ENCODE assay signal across 20 cellular contexts in the genomic region with DNA sequence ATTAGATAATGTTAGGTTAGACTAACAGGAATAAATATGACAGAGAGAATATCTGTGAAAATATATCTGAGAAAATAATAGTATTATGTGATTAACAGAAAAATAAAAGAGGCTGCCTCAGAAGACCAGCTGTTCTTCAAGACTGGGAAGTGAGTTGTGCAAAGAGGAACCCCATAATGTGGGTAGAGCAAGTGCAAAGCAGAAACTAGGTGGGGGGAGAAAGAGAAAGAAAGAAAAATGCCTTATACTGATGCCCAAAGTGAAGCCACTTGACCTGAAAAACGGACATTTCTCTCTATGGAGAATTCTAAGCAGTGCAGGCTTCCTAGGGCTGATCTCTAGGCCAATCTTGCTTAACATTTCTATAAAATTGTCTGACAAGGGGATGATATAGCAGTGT.
"Had no signal": no experiment of that assay in that cellular context is flagged by ENCODE, and none has a peak within 500 bp of the region (broad histone marks: within the 10 kb centered on the region; RNA-seq: fewer than 3 reads in every experiment).

No MANE protein-coding gene starts in this region.

- H3K27me3 ChIP-seq: gastrocnemius medialis, sigmoid colon, testis, tibial nerve, upper lobe of right lung, vagina had no signal

- H3K4me1 ChIP-seq: esophagus muscularis mucosa, gastrocnemius medialis, parathyroid adenoma, prostate gland, sigmoid colon, testis, tibial nerve, vagina had no signal

- H3K36me3 ChIP-seq: esophagus muscularis mucosa, gastrocnemius medialis, prostate gland, sigmoid colon, tibial nerve, upper lobe of right lung, vagina had no signal

- H3K27ac ChIP-seq: epithelial cell of prostate, esophagus muscularis mucosa, gastrocnemius medialis, parathyroid adenoma, prostate gland, sigmoid colon, skin epidermis, testis, tibial nerve, upper lobe of right lung, vagina had no signal

- H3K4me3 ChIP-seq: esophagus muscularis mucosa, gastrocnemius medialis, prostate gland, sigmoid colon, skin epidermis, testis, tibial nerve, upper lobe of right lung, vagina had no signal

- ATAC-seq: effector memory CD8-positive, alpha-beta T cell; gastrocnemius medialis; naive thymus-derived CD4-positive, alpha-beta T cell; stimulated activated naive B cell treated with anti-CD40 and anti-IgM and Interleukin-4, amounts not matched to agents 10 μg/mL and 1 μg/mL and 100 μg/mL, for 72 hours; stimulated activated naive CD8-positive, alpha-beta T cell treated with anti-CD3 and anti-CD28 coated beads, Interleukin-15, amount 100 ng/mL, for 72 hours; upper lobe of right lung had no signal

- H3K9ac ChIP-seq: parathyroid adenoma had no signal

- DNase-seq: effector memory CD8-positive, alpha-beta T cell; gastrocnemius medialis; hippocampal formation; naive thymus-derived CD4-positive, alpha-beta T cell; nephron progenitor cell; retina; sigmoid colon; stimulated activated CD4-positive, alpha-beta T cell treated with anti-CD3 and anti-CD28 coated beads, Interleukin-2, amount 100 ng/mL, for 24 hours; stimulated activated CD4-positive, alpha-beta T cell treated with anti-CD3 and anti-CD28 coated beads, Interleukin-4, amount 100 ng/mL, for 4 hours; stimulated activated naive B cell treated with anti-CD40 and anti-IgM and Interleukin-4, amounts not matched to agents 10 μg/mL and 1 μg/mL and 100 μg/mL, for 72 hours; stimulated activated naive CD8-positive, alpha-beta T cell treated with anti-CD3 and anti-CD28 coated beads, Interleukin-15, amount 100 ng/mL, for 72 hours; testis; upper lobe of right lung had no signal

- H3K9me3 ChIP-seq: esophagus muscularis mucosa, gastrocnemius medialis, prostate gland, sigmoid colon, testis, tibial nerve, upper lobe of right lung, vagina had no signal

- H3K79me2 ChIP-seq: parathyroid adenoma had no signal

- H2AFZ ChIP-seq: parathyroid adenoma had no signal
